In the genomic region with DNA sequence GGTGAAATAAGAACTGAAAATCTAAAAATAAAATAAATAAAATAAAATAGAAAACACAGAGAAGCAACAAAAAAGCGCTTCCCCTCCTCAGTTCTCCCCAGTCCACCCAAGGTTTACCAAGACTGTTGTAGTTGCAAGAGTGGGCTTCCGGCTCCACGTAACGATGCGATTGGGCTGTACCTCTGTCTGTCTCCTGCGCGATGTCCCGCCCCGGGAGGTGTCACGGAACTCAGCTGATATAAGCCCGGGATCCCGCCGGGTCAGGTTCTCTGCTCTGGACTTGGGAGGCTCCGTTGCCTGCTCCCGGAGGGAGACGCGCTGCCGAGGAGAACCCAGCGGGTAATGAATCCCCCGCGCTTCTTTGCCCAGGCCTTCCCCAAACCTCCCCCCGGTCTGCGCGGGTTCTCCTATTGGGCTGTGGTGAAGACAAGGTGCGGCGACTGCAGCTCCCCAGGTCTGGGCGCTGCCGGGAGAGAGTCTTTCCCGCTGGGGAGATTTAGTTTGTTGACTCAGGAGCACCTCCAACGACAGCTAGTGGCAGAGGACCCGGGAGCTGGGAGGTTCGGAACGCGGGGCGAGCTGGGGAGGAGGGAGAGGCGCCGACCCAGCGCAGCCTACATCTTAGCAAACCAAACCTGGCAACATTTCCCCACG, we compare ENCODE assay signal across 8 cellular contexts. TPM values are rescaled to one million over a fixed set of nuclear protein-coding genes. Genes with fewer than 3 reads are reported as not detected.
DNase-seq lines count a peak whose midpoint lies in the region; ATAC-seq, FAIRE-seq and TF ChIP-seq lines count a peak whose summit lies in the region.

A gene (plus strand): TSS at position 268 of the 654 bp plus-strand sequence. CDS start 15,619 bp downstream, outside the sequence.

- peaks cover 27% of the 10 kb centered on the region for H3K4me1 ChIP-seq in endothelial cell of umbilical vein (ENCODE audit: control insufficient read depth, extremely low read depth, insufficient read depth, low read length)

- H2AFZ ChIP-seq in endothelial cell of umbilical vein (ENCODE audit: low read depth, low read length) = peak within 1 kb of the TSS; percentile 69

- H3K27ac Mint-ChIP-seq in CD14-positive monocyte = peak within 1 kb of the TSS; percentile 95 to 99 (median 97)
- H3K27ac Mint-ChIP-seq in mesothelial cell of epicardium = peak within 1 kb of the TSS; percentile 98

- CTCF ChIA-PET in endothelial cell of umbilical vein (lab: Charles Lee) = interaction anchor here (0.9 to 2.0 kb wide), 5 partner anchors 9 to 290 kb away, joined by 4 to 6 read pairs (median 5); no protein-coding TSS in a partner anchor

- peaks cover 11 to 16% (median 12%) of the 10 kb centered on the region in 3 donors for H3K27me3 Mint-ChIP-seq in CD14-positive monocyte (ENCODE audit: low read depth in 3 of 3)
- no peaks in the 10 kb centered on the region for H3K27me3 Mint-ChIP-seq in mesothelial cell of epicardium (ENCODE audit: low read depth)

- FAIRE-seq in endothelial cell of umbilical vein (lab: Jason Lieb, UNC) = no peak

- peak; percentile 98 for TF ChIP-seq POLR2A in endothelial cell of umbilical vein (IDR thresholded peaks at IDR 0.05; ENCODE audit: low read depth, low read length)

- no peak for TF ChIP-seq CTCF in CD14-positive monocyte (IDR thresholded peaks at IDR 0.05)
- TF ChIP-seq CTCF in endothelial cell of umbilical vein (IDR thresholded peaks at IDR 0.05; ENCODE audit: extremely low read depth in 1 of 2, insufficient read depth in 1 of 2, low read depth in 1 of 2, low read length in 2 of 2) = no peak
- no peak for TF ChIP-seq CTCF in mesothelial cell of epicardium (IDR thresholded peaks at IDR 0.05; ENCODE audit: unreplicated experiment)

- no peaks in the 10 kb centered on the region for H3K9me3 Mint-ChIP-seq in CD14-positive monocyte
- no peaks in the 10 kb centered on the region for H3K9me3 Mint-ChIP-seq in mesothelial cell of epicardium

- H3K9me3 ChIP-seq in endothelial cell of umbilical vein (replicated peaks; ENCODE audit: control insufficient read depth, insufficient read depth, low read length) = no peaks in the 10 kb centered on the region

- ATAC-seq in GM19372 (IDR thresholded peaks at IDR 0.05; ENCODE audit: low read depth, unreplicated experiment) (peak; percentile 70), HG03521 (IDR thresholded peaks at IDR 0.05; ENCODE audit: unreplicated experiment) (peak; percentile 76)

- POLR2A ChIA-PET in endothelial cell of umbilical vein (lab: Charles Lee) = interaction anchor here (0.7 to 3.4 kb wide), 5 partner anchors 11 to 205 kb away, joined by 3 to 37 read pairs (median 7); a partner anchor contains a TSS

- peak within 1 kb of the TSS; percentile 71 for H3K4me2 ChIP-seq in endothelial cell of umbilical vein (ENCODE audit: insufficient read depth, low read length)

- DNase-seq in CD14-positive monocyte (ENCODE audit: low spot score) = peak; percentile 91
- peak; percentile 85 for DNase-seq in NOMO-1 treated with dmso at 0.1 percent for 144 hours (lab: John Stamatoyannopoulos, UW; ENCODE audit: unreplicated experiment)
- DNase-seq in activated T-cell treated with anti-CD3 and anti-CD28 coated beads for 1 hour (ENCODE audit: low read depth) = peak; percentile 93
- peak; percentile 95 for DNase-seq in endothelial cell of umbilical vein (ENCODE audit: low read depth, low spot score)
- DNase-seq in mesothelial cell of epicardium (ENCODE audit: low spot score in 2 of 2, unreplicated experiment in 2 of 2) = peak; percentile 68 to 93
- DNase-seq in stimulated activated CD8-positive, alpha-beta memory T cell treated with anti-CD3 and anti-CD28 coated beads, Interleukin-15, amount 100 ng/mL, for 4 hours (ENCODE audit: low read depth in 2 of 2) = peak; percentile 84 to 91

- peak within 1 kb of the TSS; percentile 82 for H3K27ac ChIP-seq in endothelial cell of umbilical vein (ENCODE audit: insufficient read depth, low read depth, low read length)

- no peaks in the 10 kb centered on the region for H3K36me3 ChIP-seq in endothelial cell of umbilical vein (ENCODE audit: control insufficient read depth in 2 of 2, extremely low read depth in 1 of 2, insufficient read depth in 2 of 2, low read length in 2 of 2)

- H3K4me1 Mint-ChIP-seq in CD14-positive monocyte (peaks cover 41% of the 10 kb centered on the region), mesothelial cell of epicardium (peaks cover 43% of the 10 kb centered on the region)

- peak within 1 kb of the TSS; percentile 52 to 68 (median 58) for H3K4me3 ChIP-seq in endothelial cell of umbilical vein (replicated peaks in 1 of 3; ENCODE audit: insufficient read depth in 1 of 3, low read depth in 1 of 3, low read length in 3 of 3)

- H3K27me3 ChIP-seq in endothelial cell of umbilical vein (ENCODE audit: control insufficient read depth in 2 of 2, insufficient read depth in 2 of 2, low read length in 2 of 2) = peaks cover 0 to 7% of the 10 kb centered on the region in 2 experiments

- dilution Hi-C loops in endothelial cell of umbilical vein (cut with MboI; ENCODE audit: extremely low pct_ligation_motif_present, low sequenced_read_pairs) = no loop called here

- H3K36me3 Mint-ChIP-seq in CD14-positive monocyte (peaks cover 14 to 19% of the 10 kb centered on the region in 2 donors), mesothelial cell of epicardium (peaks cover 2% of the 10 kb centered on the region)

- H3K9ac ChIP-seq in endothelial cell of umbilical vein (replicated peaks; ENCODE audit: extremely low read depth, insufficient read depth, low read length) = peak within 1 kb of the TSS; percentile 91

- no peaks in the 10 kb centered on the region for H3K9me1 ChIP-seq in endothelial cell of umbilical vein (replicated peaks; ENCODE audit: control insufficient read depth, extremely low read depth, insufficient read depth, low read length)

- TSS peak; percentile 72 for BruUV-seq in endothelial cell of umbilical vein (replicated peaks; lab: Mats Ljungman, UMichigan)

- H4K20me1 ChIP-seq in endothelial cell of umbilical vein (replicated peaks; ENCODE audit: control insufficient read depth, extremely low read depth, insufficient read depth, low read length) = no peaks in the 10 kb centered on the region

- intact Hi-C loops in CD14-positive monocyte (cut with micrococcal nuclease) (loop anchor here in 1 of 2 donors (5.0 kb wide), 2 partner anchors 56 to 299 kb away; no protein-coding TSS in a partner anchor), endothelial cell of umbilical vein (cut with micrococcal nuclease) (loop anchor here (1.0 to 10.0 kb wide), 12 partner anchors 52 to 988 kb away; a partner anchor contains a TSS)

- peak within 1 kb of the TSS; percentile 95 to 97 for H3K4me3 Mint-ChIP-seq in CD14-positive monocyte
- peak within 1 kb of the TSS; percentile 94 for H3K4me3 Mint-ChIP-seq in mesothelial cell of epicardium

- peaks cover 2% of the 10 kb centered on the region for H3K79me2 ChIP-seq in endothelial cell of umbilical vein (ENCODE audit: control insufficient read depth, insufficient read depth, low read length)

TF ChIP-seq in endothelial cell of umbilical vein, 7 proteins besides CTCF, POLR2A, EP300 and RAD21:
- TF ChIP-seq GATA2 (IDR thresholded peaks at IDR 0.05; ENCODE audit: insufficient read depth, insufficient read length, low read depth, low read length) (no peak), JUN (IDR thresholded peaks at IDR 0.05; ENCODE audit: borderline replicate concordance, insufficient read depth, insufficient read length, low read depth) (no peak), POLR2AphosphoS5 (IDR thresholded peaks at IDR 0.05; ENCODE audit: insufficient read depth, low read depth, low read length) (peak; percentile 97)

RNA-seq across cellular contexts. Expression of the gene that starts here (rescaled TPM):
- polyA plus RNA-seq in CD14-positive monocyte = 1 to 10 TPM; 5.3 to 8.8 TPM
- total RNA-seq in endothelial cell of umbilical vein = 15.7 and 24.2 TPM in 2 replicates
- polyA plus RNA-seq in endothelial cell of umbilical vein = 3.2 and 4.5 TPM in 2 replicates
- 4.6 and 5.2 TPM in 2 replicates for polyA plus RNA-seq in endothelial cell of umbilical vein (2011; cell fraction: cytosol; rRNA removed)
- polyA plus RNA-seq in endothelial cell of umbilical vein (2011; cell fraction: nucleus; rRNA removed) = 5.3 and 5.4 TPM in 2 replicates
- polyA plus RNA-seq in endothelial cell of umbilical vein (2012) = 22.7 and 23.1 TPM in 2 replicates
- polyA minus RNA-seq in endothelial cell of umbilical vein = 22.3 and 23.1 TPM in 2 replicates
- 7.9 TPM for polyA minus RNA-seq in endothelial cell of umbilical vein (2011; cell fraction: cytosol; rRNA and poly(A)+ RNA removed)
- polyA minus RNA-seq in endothelial cell of umbilical vein (2011; cell fraction: nucleus; rRNA and poly(A)+ RNA removed) = 9.7 and 11.1 TPM in 2 replicates
- 46.2 to 50.0 TPM (median 46.9 TPM) in 3 replicates for total RNA-seq in mesothelial cell of epicardium

Comparison
In these comparisons a context has a peak if more than half of its experiments do, and no peak if none do; other contexts are left out.
1. Peak in every context shown above with its lines: DNase-seq, ATAC-seq, H3K4me3 ChIP-seq and H3K27ac ChIP-seq.